10 cellular contexts compared by ENCODE assay signal in genomic region chr17:41894791-41895331, GRCh38. TPM values are rescaled to one million over a fixed set of nuclear protein-coding genes. Genes with fewer than 3 reads are reported as not detected.
DNase-seq lines count a peak whose midpoint lies in the region; ATAC-seq and TF ChIP-seq lines count a peak whose summit lies in the region.
"Had no signal": no experiment of that assay in that cellular context is flagged by ENCODE, and none has a peak within 500 bp of the region (broad histone marks: within the 10 kb centered on the region; RNA-seq: fewer than 3 reads in every experiment).

No MANE protein-coding gene starts in this region.

- ATAC-seq in GM21576 (IDR thresholded peaks at IDR 0.05; ENCODE audit: unreplicated experiment) = no peak

- peaks cover 55% of the 10 kb centered on the region for H3F3A ChIP-seq in GM23248 (ENCODE audit: insufficient read depth)

- H3K27me3 ChIP-seq in GM23248 (replicated peaks; ENCODE audit: insufficient read depth) (no peaks in the 10 kb centered on the region), subcutaneous abdominal adipose tissue (ENCODE audit: control insufficient read depth in 5 of 5, insufficient read depth in 4 of 5, low read length in 5 of 5) (no peaks in the 10 kb centered on the region)

- H4K20me1 ChIP-seq in GM23248 (ENCODE audit: insufficient read depth) = no peaks in the 10 kb centered on the region

- 19 to 22% methylated on average over 7 of the region's 7 CpGs for WGBS in GM23248 (ENCODE audit: low coverage in 1 of 2, low lambda C conversion rate in 2 of 2, missing lambda C conversion rate in 2 of 2), 2 experiments

- no peaks in the 10 kb centered on the region for H3K9me2 ChIP-seq in GM23248 (ENCODE audit: insufficient read depth)

- in situ Hi-C loops in GM23248 (cut with MboI) = no loop called here
- in situ Hi-C loops in astrocyte of the cerebellum (cut with HindIII; ENCODE audit: low sequenced_read_pairs) = no loop called here

- no peaks in the 10 kb centered on the region for H3K9me3 ChIP-seq in GM23248 (ENCODE audit: low read depth)
- H3K9me3 ChIP-seq in subcutaneous abdominal adipose tissue (ENCODE audit: control insufficient read depth in 5 of 5, low read length in 5 of 5) = no peaks in the 10 kb centered on the region

- peak overlapping the region; percentile 53 for H3K9ac ChIP-seq in GM23248
- H3K9ac ChIP-seq in subcutaneous abdominal adipose tissue (ENCODE audit: low read length in 5 of 5) = no peak overlapping the region

- peaks cover 19% of the 10 kb centered on the region for H3K4me1 ChIP-seq in GM23248 (ENCODE audit: insufficient read depth)
- peaks cover 8 to 35% (median 19%) of the 10 kb centered on the region in 5 donors for H3K4me1 ChIP-seq in subcutaneous abdominal adipose tissue (ENCODE audit: control insufficient read depth in 5 of 5, insufficient read depth in 5 of 5, low read length in 5 of 5)

- H3K4me3 ChIP-seq in GM23248 = no peak overlapping the region
- H3K4me3 ChIP-seq in astrocyte of the cerebellum (ENCODE audit: low read depth, low read length) = no peak overlapping the region
- no peak overlapping the region for H3K4me3 ChIP-seq in subcutaneous abdominal adipose tissue (ENCODE audit: low read depth in 1 of 5, low read length in 5 of 5)

- H3K4me2 ChIP-seq in GM23248 (ENCODE audit: unreplicated experiment) = peak overlapping the region; percentile 22

- H3K36me3 ChIP-seq in GM23248 (ENCODE audit: low read depth) (peaks cover 65% of the 10 kb centered on the region), subcutaneous abdominal adipose tissue (ENCODE audit: control insufficient read depth in 5 of 5, insufficient read depth in 5 of 5, low read length in 5 of 5) (peaks cover 6 to 92% (median 78%) of the 10 kb centered on the region in 5 donors)

- H3K27ac ChIP-seq in GM23248 (peak overlapping the region; percentile 85), subcutaneous abdominal adipose tissue (ENCODE audit: low read depth, low read length) (peak overlapping the region; percentile 93)

- TF ChIP-seq CTCF in astrocyte of the cerebellum (IDR thresholded peaks at IDR 0.05; ENCODE audit: low read depth, low read length, missing control alignments) = no peak

- DNase-seq in GM23248 (peak; percentile 94), astrocyte of the cerebellum (ENCODE audit: low read depth) (peak; percentile 76), iris pigment epithelial cell (ENCODE audit: low read depth) (peak; percentile 80), NCI-H2227 (lab: John Stamatoyannopoulos, UW; ENCODE audit: unreplicated experiment) (no peak), OCI-M1 (lab: John Stamatoyannopoulos, UW) (no peak)
- no peak for DNase-seq in stimulated activated CD4-positive, alpha-beta T cell treated with anti-CD3 and anti-CD28 coated beads, Interleukin-12 subunit alpha, Interleukin-12 subunit beta, amount 100 ng/mL, for 4 hours
- DNase-seq: stimulated activated CD4-positive, alpha-beta T cell treated with anti-CD3 and anti-CD28 coated beads, Interleukin-4, amount 100 ng/mL, for 4 hours had no signal

- H2AFZ ChIP-seq in GM23248 = no peak overlapping the region

- H3K79me2 ChIP-seq in GM23248 (ENCODE audit: insufficient read depth) = peaks cover 54% of the 10 kb centered on the region

RNA-seq across cellular contexts. Expression of gene ACLY, which starts 23.9 kb away (rescaled TPM):
- 139 and 144 TPM in 2 replicates for total RNA-seq in GM23248 (2014; rRNA removed; shearing (Covaris generic))
- 101 TPM in 2 replicates for polyA plus RNA-seq in GM23248 (2016; fragmentation: Nextera tagmentation; extraction: Ambion mirVana)

RNA-seq across cellular contexts. Expression of gene KLHL11, which starts 29.6 kb away (rescaled TPM):
- 27.7 and 28.5 TPM in 2 replicates for total RNA-seq in GM23248 (2014; rRNA removed; shearing (Covaris generic))
- polyA plus RNA-seq in GM23248 (2016; fragmentation: Nextera tagmentation; extraction: Ambion mirVana) = 12.5 and 12.8 TPM in 2 replicates

RNA-seq across cellular contexts. Expression of gene ODAD4, which starts 35.6 kb away (rescaled TPM):
- 0.25 and 0.54 TPM in 2 replicates for total RNA-seq in GM23248 (2014; rRNA removed; shearing (Covaris generic))
- polyA plus RNA-seq in GM23248 (2016; fragmentation: Nextera tagmentation; extraction: Ambion mirVana) = 0.81 and 1.4 TPM in 2 replicates

RNA-seq across cellular contexts. Expression of gene KLHL10, which starts 57.2 kb away (rescaled TPM):
- total RNA-seq in GM23248 (2014; rRNA removed; shearing (Covaris generic)) = 2.3 TPM in 1 of 2 replicates, not detected in the other
- polyA plus RNA-seq in GM23248 (2016; fragmentation: Nextera tagmentation; extraction: Ambion mirVana) = 0.09 TPM in 2 replicates
- total RNA-seq: H4 had no signal

RNA-seq across cellular contexts. Expression of gene NT5C3B, which starts 58.8 kb away (rescaled TPM):
- total RNA-seq in GM23248 (2014; rRNA removed; shearing (Covaris generic)) = 61.7 and 69.8 TPM in 2 replicates
- 59.3 and 69.6 TPM in 2 replicates for polyA plus RNA-seq in GM23248 (2016; fragmentation: Nextera tagmentation; extraction: Ambion mirVana)

Comparison
In these comparisons a context has a peak if more than half of its experiments do, and no peak if none do; other contexts are left out.
1. DNase-seq: peak in GM23248 (single experiment), astrocyte of the cerebellum (single experiment) and iris pigment epithelial cell (single experiment); none in NCI-H2227 (single experiment), OCI-M1 (single experiment) and stimulated activated CD4-positive, alpha-beta T cell treated with anti-CD3 and anti-CD28 coated beads, Interleukin-12 subunit alpha, Interleukin-12 subunit beta, amount 100 ng/mL, for 4 hours (single experiment).